14 cellular contexts compared by ENCODE assay signal in genomic region chr14:103537175-103537990, GRCh38. TPM values are rescaled to one million over a fixed set of nuclear protein-coding genes. Genes with fewer than 3 reads are reported as not detected.
DNase-seq lines count a peak whose midpoint lies in the region; ATAC-seq, FAIRE-seq and TF ChIP-seq lines count a peak whose summit lies in the region.
"Had no signal": no experiment of that assay in that cellular context is flagged by ENCODE, and none has a peak within 500 bp of the region (broad histone marks: within the 10 kb centered on the region; RNA-seq: fewer than 3 reads in every experiment).

No MANE protein-coding gene starts in this region.

- H3K9me3 ChIP-seq in breast epithelium, result no peaks in the 10 kb centered on the region
- no peaks in the 10 kb centered on the region for H3K9me3 ChIP-seq in H1 (ENCODE audit: insufficient read depth in 2 of 2, low read depth in 1 of 2, low read length in 1 of 2)
- no peaks in the 10 kb centered on the region for H3K9me3 ChIP-seq in uterus
- H3K9me3 ChIP-seq: A549 had no signal

- H3K18ac ChIP-seq in H1 (ENCODE audit: extremely low read depth, low read length), result no peak overlapping the region

- TF ChIP-seq CTCF in MCF 10A (IDR thresholded peaks at IDR 0.05; ENCODE audit: unreplicated experiment) (no peak), breast epithelium (IDR thresholded peaks at IDR 0.05) (no peak), H1 (IDR thresholded peaks at IDR 0.05; ENCODE audit: control extremely low read depth in 1 of 3, insufficient read depth in 1 of 3, low read depth in 1 of 3, low read length in 3 of 3) (no peak), uterus (IDR thresholded peaks at IDR 0.05) (no peak)

- TF ChIP-seq POLR2A in breast epithelium (IDR thresholded peaks at IDR 0.05) (no peak), H1 (IDR thresholded peaks at IDR 0.05; ENCODE audit: control extremely low read depth in 1 of 2, low read depth in 2 of 2, low read length in 2 of 2) (no peak), uterus (IDR thresholded peaks at IDR 0.05) (no peak)

- no peak overlapping the region for H2BK120ac ChIP-seq in H1 (replicated peaks; ENCODE audit: low read depth, low read length)

- H3K27ac Mint-ChIP-seq in MCF 10A (ENCODE audit: low read depth, unreplicated experiment), result peak overlapping the region; percentile 72

- H3K36me3 Mint-ChIP-seq in MCF 10A (ENCODE audit: insufficient read depth, unreplicated experiment), result peaks cover 39% of the 10 kb centered on the region

- POLR2A ChIA-PET in MCF 10A (lab: Yijun Ruan, JAX), result interaction anchor here (0.7 to 2.4 kb wide), 2 partner anchors 8 to 1842 kb away, joined by 4 to 15 read pairs; partner anchors contain the start of gene TRMT61A
- POLR2A ChIA-PET in H1 (lab: Charles Lee; ENCODE audit: partially characterized antibody), result interaction anchor here (0.8 to 29.8 kb wide), 6 partner anchors 7 to 25 kb away, joined by 3 to 844 read pairs (median 5); partner anchors contain the start of genes BAG5, CKB and TRMT61A

- ATAC-seq in GM19397 (IDR thresholded peaks at IDR 0.05; ENCODE audit: unreplicated experiment), result no peak
- ATAC-seq in HG03354 (IDR thresholded peaks at IDR 0.05; ENCODE audit: poor library complexity, severe bottlenecking, unreplicated experiment), result no peak

- H2BK5ac ChIP-seq in H1 (ENCODE audit: low read depth, low read length), result no peak overlapping the region

- no peaks in the 10 kb centered on the region for H3K9me3 Mint-ChIP-seq in MCF 10A (ENCODE audit: unreplicated experiment)
- H3K9me3 Mint-ChIP-seq: activated T-cell treated with anti-CD3 and anti-CD28 coated beads, Interleukin-2, amount 50 U/mL, for 4 hours had no signal

- no peak overlapping the region for H3K4me2 ChIP-seq in H1 (ENCODE audit: insufficient read depth in 1 of 2, low read depth in 2 of 2, low read length in 2 of 2)
- H3K4me2 ChIP-seq: A549 had no signal

- H3K79me1 ChIP-seq in H1 (ENCODE audit: low read depth, low read length), result no peaks in the 10 kb centered on the region

- no peak overlapping the region for H3K14ac ChIP-seq in H1 (ENCODE audit: insufficient read length)

- H2AFZ ChIP-seq in H1 (ENCODE audit: low read length), result no peak overlapping the region

- no peaks in the 10 kb centered on the region for H3K23me2 ChIP-seq in H1 (ENCODE audit: low read depth, low read length)

- H3K27me3 Mint-ChIP-seq in MCF 10A (ENCODE audit: insufficient read depth, unreplicated experiment), result no peaks in the 10 kb centered on the region

- no peak overlapping the region for H3K56ac ChIP-seq in H1 (replicated peaks; ENCODE audit: insufficient read length, low read depth, low read length)

- peaks cover 4 to 24% of the 10 kb centered on the region in 2 experiments for H4K20me1 ChIP-seq in H1 (replicated peaks in 1 of 2; ENCODE audit: control insufficient read depth in 1 of 2, insufficient read depth in 2 of 2, low read length in 2 of 2)

- H3K4ac ChIP-seq in H1 (replicated peaks; ENCODE audit: insufficient read length, low read depth, low read length), result no peak overlapping the region

- H4K8ac ChIP-seq in H1 (ENCODE audit: extremely low read depth, insufficient read depth, low read length), result peak overlapping the region; percentile 80; the same call in 1 of the 2 replicates

- H3K4me1 ChIP-seq in breast epithelium (peaks cover 14 to 21% of the 10 kb centered on the region in 2 donors), H1 (replicated peaks in 1 of 4; ENCODE audit: control insufficient read depth in 3 of 4, insufficient read depth in 4 of 4, low read length in 3 of 4) (peaks cover 0 to 14% (median 12%) of the 10 kb centered on the region in 4 experiments; a peak in 6 of 7 replicates), uterus (peaks cover 0 to 54% of the 10 kb centered on the region in 2 donors)

- 85% methylated on average over 18 of the region's 18 CpGs; no CpG with 5 or more reads in 1 of the 2 experiments for WGBS in H1 (ENCODE audit: extremely low coverage in 1 of 2, insufficient coverage in 1 of 2, insufficient read length in 1 of 2, insufficient replicate concordance in 2 of 2, low coverage in 1 of 2, low lambda C conversion rate in 2 of 2, missing lambda C conversion rate in 1 of 2), 2 experiments

- no peak overlapping the region for H4K91ac ChIP-seq in H1 (replicated peaks; ENCODE audit: insufficient read length, low read length)

- no peak overlapping the region for H2BK15ac ChIP-seq in H1 (ENCODE audit: low read length)

- H3K36me3 ChIP-seq in breast epithelium (no peaks in the 10 kb centered on the region), H1 (ENCODE audit: control insufficient read depth in 2 of 4, insufficient read depth in 4 of 4, low read length in 3 of 4) (peaks cover 0 to 17% (median under 1%) of the 10 kb centered on the region in 4 experiments; a peak in 3 of 8 replicates), uterus (no peaks in the 10 kb centered on the region)

- no TSS peak for BruUV-seq in MCF 10A (replicated peaks; lab: Mats Ljungman, UMichigan)

- CTCF ChIA-PET in MCF 10A (lab: Yijun Ruan, JAX), result no interaction called here
- CTCF ChIA-PET in H1 (lab: Charles Lee; ENCODE audit: partially characterized antibody), result interaction anchor here (1.4 to 28.8 kb wide), 5 partner anchors 6 to 203 kb away, joined by 3 to 921 read pairs (median 230); partner anchors contain the start of genes CKB, EIF5 and TRMT61A

- intact Hi-C loops in MCF 10A (cut with micrococcal nuclease), result no loop called here
- intact Hi-C loops in breast epithelium (cut with DNase I; ENCODE audit: low total_unique reads), result no loop called here
- intact Hi-C loops in uterus (cut with DNase I; ENCODE audit: low total_unique reads), result no loop called here

- no peak overlapping the region for H2BK20ac ChIP-seq in H1 (ENCODE audit: low read length)

- TF ChIP-seq RAD21 in H1 (IDR thresholded peaks at IDR 0.05 in 1 of 2, conservative IDR thresholded peaks at IDR 0.05 in 1 of 2; ENCODE audit: low read depth in 2 of 2, low read length in 2 of 2), result no peak

- H3K4me3 ChIP-seq in breast epithelium (no peak overlapping the region), H1 (ENCODE audit: extremely low read depth in 1 of 4, insufficient read depth in 2 of 4, low read depth in 3 of 4, low read length in 4 of 4) (no peak overlapping the region), uterus (no peak overlapping the region)
- H3K4me3 ChIP-seq: A549 had no signal

- H3K27me3 ChIP-seq in breast epithelium (no peaks in the 10 kb centered on the region), H1 (replicated peaks in 1 of 4; ENCODE audit: control insufficient read depth in 3 of 4, extremely low read depth in 1 of 4, insufficient read depth in 3 of 4, low read length in 3 of 4) (no peaks in the 10 kb centered on the region; a peak in 2 of 7 replicates), uterus (no peaks in the 10 kb centered on the region)

- TF ChIP-seq EP300 in H1 (IDR thresholded peaks at IDR 0.05; ENCODE audit: borderline replicate concordance in 1 of 2, low read depth in 2 of 2, low read length in 2 of 2), result no peak

- no peak overlapping the region for H3K23ac ChIP-seq in H1 (ENCODE audit: insufficient read length)

- no peaks in the 10 kb centered on the region for H3K79me2 ChIP-seq in H1 (ENCODE audit: control insufficient read depth in 1 of 2, insufficient read depth in 2 of 2, low read length in 2 of 2)

- H4K5ac ChIP-seq in H1 (ENCODE audit: insufficient read length, low read depth, low read length), result no peak overlapping the region

- no peak for DNase-seq in MCF 10A (ENCODE audit: unreplicated experiment)
- no peak for DNase-seq in breast epithelium (ENCODE audit: low spot score in 2 of 2)
- DNase-seq in H1 (ENCODE audit: low read depth in 1 of 2, low spot score in 2 of 2), result no peak
- DNase-seq in myocyte (ENCODE audit: low read depth), result peak; percentile 91
- DNase-seq in uterus, result no peak
- no peak for DNase-seq in stimulated activated CD4-positive, alpha-beta T cell treated with anti-CD3 and anti-CD28 coated beads, Interleukin-4, amount 100 ng/mL, for 24 hours
- DNase-seq: activated T-cell treated with anti-CD3 and anti-CD28 coated beads, Interleukin-2, amount 50 U/mL, for 4 hours; NCI-H1105 treated with DMSO at 0.1 percent for 48 hours; retina had no signal

- no peak overlapping the region for H3K4me3 Mint-ChIP-seq in MCF 10A (ENCODE audit: unreplicated experiment)
- H3K4me3 Mint-ChIP-seq: activated T-cell treated with anti-CD3 and anti-CD28 coated beads, Interleukin-2, amount 50 U/mL, for 4 hours had no signal

- FAIRE-seq in H1 (lab: Jason Lieb, UNC), result no peak
- FAIRE-seq: A549, HTR-8/SVneo, islet of Langerhans had no signal

- H2AK5ac ChIP-seq in H1 (ENCODE audit: low read depth, low read length), result no peak overlapping the region

- H3K27ac ChIP-seq in breast epithelium, result no peak overlapping the region
- no peak overlapping the region for H3K27ac ChIP-seq in H1 (ENCODE audit: low read depth, low read length)
- peak overlapping the region; percentile 6 to 90 for H3K27ac ChIP-seq in uterus

- no peak overlapping the region for H3K9ac ChIP-seq in H1 (replicated peaks in 1 of 4; ENCODE audit: extremely low read depth in 1 of 4, low read depth in 3 of 4, low read length in 3 of 4)

- no peak overlapping the region for H2BK12ac ChIP-seq in H1 (ENCODE audit: low read depth, low read length)

- H3K4me1 Mint-ChIP-seq in MCF 10A (ENCODE audit: insufficient read depth, unreplicated experiment), result peaks cover 13% of the 10 kb centered on the region

RNA-seq across cellular contexts. Expression of gene TRMT61A, which starts 8.4 kb away (rescaled TPM):
- total RNA-seq in MCF 10A (2022) (10.2 and 15.8 TPM in 2 replicates), breast epithelium (10 to 100 TPM; 10.7 to 17.7 (median 11.3) TPM), myocyte (14.4 and 18.5 TPM in 2 replicates), uterus (10 to 100 TPM in 2 of 4 donors, 1 to 10 TPM in 2; 3.6 to 26.5 (median 8.7) TPM)
- total RNA-seq in H1 (2021; fragmentation: NEBNext Ultra II Directional; extraction: Animal tissue kit (Norgen Biotek cat#: 25700)), result 15.1 and 15.8 TPM in 2 replicates
- 19.0 and 29.7 TPM in 2 replicates for polyA plus RNA-seq in H1 (2011; rRNA removed)
- 23.3 TPM for polyA plus RNA-seq in H1 (2011; cell fraction: cytosol; rRNA removed)
- polyA plus RNA-seq in H1 (2011; cell fraction: nucleus; rRNA removed), result 44.0 TPM
- 9.2 to 14.2 TPM (median 13.8 TPM) in 4 replicates for polyA plus RNA-seq in H1 (2012, experiment 1 of 2)
- 11.3 TPM for polyA plus RNA-seq in H1 (2012, experiment 2 of 2)
- polyA plus RNA-seq in H1 (2013, experiment 1 of 2), result 6.8 TPM
- 6.6 TPM for polyA plus RNA-seq in H1 (2013, experiment 2 of 2)
- polyA minus RNA-seq in H1 (2011; rRNA and poly(A)+ RNA removed), result 6.4 and 6.9 TPM in 2 replicates
- 11.2 TPM for polyA minus RNA-seq in H1 (2011; cell fraction: cytosol; rRNA and poly(A)+ RNA removed)
- 26.1 TPM for polyA minus RNA-seq in H1 (2011; cell fraction: nucleus; rRNA and poly(A)+ RNA removed)
- polyA plus RNA-seq in myocyte (2012), result 14.1 TPM

RNA-seq across cellular contexts. Expression of gene CKB, which starts 14.8 kb away (rescaled TPM):
- total RNA-seq in MCF 10A (2022), result 5.7 and 8.5 TPM in 2 replicates
- total RNA-seq in breast epithelium, result 100 to 1,000 TPM in 1 of 3 donors, 10 to 100 TPM in 2; 61.6 to 305 (median 83.2) TPM
- total RNA-seq in H1 (2021; fragmentation: NEBNext Ultra II Directional; extraction: Animal tissue kit (Norgen Biotek cat#: 25700)), result 538 and 572 TPM in 2 replicates
- polyA plus RNA-seq in H1 (2011; rRNA removed), result 950 and 1,969 TPM in 2 replicates
- polyA plus RNA-seq in H1 (2011; cell fraction: cytosol; rRNA removed), result 828 TPM
- 1,943 TPM for polyA plus RNA-seq in H1 (2011; cell fraction: nucleus; rRNA removed)
- 757 to 990 TPM (median 908 TPM) in 4 replicates for polyA plus RNA-seq in H1 (2012, experiment 1 of 2)
- 939 TPM for polyA plus RNA-seq in H1 (2012, experiment 2 of 2)
- polyA plus RNA-seq in H1 (2013, experiment 1 of 2), result 514 TPM
- 503 TPM for polyA plus RNA-seq in H1 (2013, experiment 2 of 2)
- polyA minus RNA-seq in H1 (2011; rRNA and poly(A)+ RNA removed), result 153 and 156 TPM in 2 replicates
- polyA minus RNA-seq in H1 (2011; cell fraction: cytosol; rRNA and poly(A)+ RNA removed), result 356 TPM
- polyA minus RNA-seq in H1 (2011; cell fraction: nucleus; rRNA and poly(A)+ RNA removed), result 378 TPM
- 1,659 and 1,729 TPM in 2 replicates for total RNA-seq in myocyte
- polyA plus RNA-seq in myocyte (2012), result 486 TPM
- 100 to 1,000 TPM in 3 of 4 donors, 10 to 100 TPM in 1; 96.2 to 291 (median 218) TPM for total RNA-seq in uterus

RNA-seq across cellular contexts. Expression of gene BAG5, which starts 25.1 kb away (rescaled TPM):
- total RNA-seq in MCF 10A (2022) (30.9 and 35.3 TPM in 2 replicates), breast epithelium (10 to 100 TPM; 29.5 to 45.4 (median 38.5) TPM), myocyte (31.1 and 31.2 TPM in 2 replicates), uterus (10 to 100 TPM; 13.8 to 43.6 (median 33.1) TPM)
- total RNA-seq in H1 (2021; fragmentation: NEBNext Ultra II Directional; extraction: Animal tissue kit (Norgen Biotek cat#: 25700)), result 29.2 and 29.5 TPM in 2 replicates
- polyA plus RNA-seq in H1 (2011; rRNA removed), result 5.9 and 7.4 TPM in 2 replicates
- 8.2 TPM for polyA plus RNA-seq in H1 (2011; cell fraction: cytosol; rRNA removed)
- 5.3 TPM for polyA plus RNA-seq in H1 (2011; cell fraction: nucleus; rRNA removed)
- 13.5 to 26.1 TPM (median 16.6 TPM) in 4 replicates for polyA plus RNA-seq in H1 (2012, experiment 1 of 2)
- polyA plus RNA-seq in H1 (2012, experiment 2 of 2), result 2.3 TPM
- 18.4 TPM for polyA plus RNA-seq in H1 (2013, experiment 1 of 2)
- 17.4 TPM for polyA plus RNA-seq in H1 (2013, experiment 2 of 2)
- polyA minus RNA-seq in H1 (2011; rRNA and poly(A)+ RNA removed), result 11.8 and 13.3 TPM in 2 replicates
- 13.7 TPM for polyA minus RNA-seq in H1 (2011; cell fraction: cytosol; rRNA and poly(A)+ RNA removed)
- 12.5 TPM for polyA minus RNA-seq in H1 (2011; cell fraction: nucleus; rRNA and poly(A)+ RNA removed)
- polyA plus RNA-seq in myocyte (2012), result 14.9 TPM

RNA-seq across cellular contexts. Expression of gene COA8, which starts 25.4 kb away (rescaled TPM):
- total RNA-seq in MCF 10A (2022) (68.9 and 70.8 TPM in 2 replicates), breast epithelium (10 to 100 TPM; 26.5 to 41.9 (median 27.2) TPM), myocyte (66.5 and 69.4 TPM in 2 replicates), uterus (10 to 100 TPM in 3 of 4 donors, not detected in 1; 26.9 to 51.5 (median 31.6) TPM)
- 35.0 and 35.5 TPM in 2 replicates for total RNA-seq in H1 (2021; fragmentation: NEBNext Ultra II Directional; extraction: Animal tissue kit (Norgen Biotek cat#: 25700))
- 5.9 and 7.1 TPM in 2 replicates for polyA plus RNA-seq in H1 (2011; rRNA removed)
- polyA plus RNA-seq in H1 (2011; cell fraction: cytosol; rRNA removed), result 10.9 TPM
- 12.8 TPM for polyA plus RNA-seq in H1 (2011; cell fraction: nucleus; rRNA removed)
- 23.7 to 31.1 TPM (median 30.1 TPM) in 4 replicates for polyA plus RNA-seq in H1 (2012, experiment 1 of 2)
- 27.0 TPM for polyA plus RNA-seq in H1 (2012, experiment 2 of 2)
- polyA plus RNA-seq in H1 (2013, experiment 1 of 2), result 31.3 TPM
- polyA plus RNA-seq in H1 (2013, experiment 2 of 2), result 27.9 TPM
- polyA minus RNA-seq in H1 (2011; rRNA and poly(A)+ RNA removed), result 4.3 and 5.2 TPM in 2 replicates
- polyA minus RNA-seq in H1 (2011; cell fraction: cytosol; rRNA and poly(A)+ RNA removed), result 8.7 TPM
- polyA minus RNA-seq in H1 (2011; cell fraction: nucleus; rRNA and poly(A)+ RNA removed), result 18.8 TPM
- 57.4 TPM for polyA plus RNA-seq in myocyte (2012)

Comparison
In these comparisons a context has a peak if more than half of its experiments do, and no peak if none do; other contexts are left out.
1. H3K27ac ChIP-seq: peak in uterus (2 of 2); none in breast epithelium (0 of 2) and H1 (single experiment).